25 cellular contexts compared by ENCODE assay signal in the genomic region with DNA sequence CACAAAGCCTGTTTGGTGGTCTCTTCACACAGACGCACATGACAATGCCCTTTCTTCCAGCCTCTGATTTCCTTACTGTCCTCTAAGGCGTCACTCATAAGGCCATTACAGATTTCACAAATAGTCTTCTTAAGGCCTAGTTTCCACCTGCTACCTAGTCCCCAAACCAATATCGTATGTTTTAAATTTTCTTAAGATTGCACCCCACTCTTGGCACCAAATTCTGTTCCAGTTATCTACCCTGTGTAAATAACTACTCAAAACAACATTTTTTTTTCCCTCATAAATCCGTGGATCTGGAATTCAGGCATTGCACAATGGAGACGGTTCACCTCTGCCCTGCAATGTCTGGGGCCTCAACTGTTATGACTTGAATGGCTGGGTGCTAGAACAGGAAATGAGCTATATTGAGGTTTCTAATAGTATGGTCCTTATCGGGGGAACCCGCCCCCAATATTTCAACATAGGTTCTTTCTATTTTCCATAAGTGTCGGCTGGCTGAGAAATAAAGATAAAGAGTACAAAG. TPM values are rescaled to one million over a fixed set of nuclear protein-coding genes. Genes with fewer than 3 reads are reported as not detected.
A peak's percentile ranks its signal among the peaks of the same experiment; 100 is the strongest.
DNase-seq lines count a peak whose midpoint lies in the region; ATAC-seq, FAIRE-seq and TF ChIP-seq lines count a peak whose summit lies in the region.
"Had no signal": no experiment of that assay in that cellular context is flagged by ENCODE, and none has a peak within 500 bp of the region (broad histone marks: within the 10 kb centered on the region; RNA-seq: fewer than 3 reads in every experiment).

No MANE protein-coding gene starts in this region.

- intact Hi-C loops in K562 (cut with micrococcal nuclease): no loop called here

- H3K9ac ChIP-seq in K562 (ENCODE audit: insufficient read depth in 1 of 2, low read depth in 2 of 2, low read length in 2 of 2): no peak overlapping the region
- H3K9ac ChIP-seq: BLaER1 had no signal

- TF ChIP-seq EP300 in K562 (IDR thresholded peaks at IDR 0.05; ENCODE audit: low read length): no peak

- H3K27ac ChIP-seq in HEK293 (ENCODE audit: extremely low read depth, low read depth, low read length) (no peak overlapping the region), K562 (ENCODE audit: extremely low read depth, low read depth, low read length) (no peak overlapping the region)
- H3K27ac ChIP-seq: BLaER1 had no signal

- POLR2A ChIA-PET in HEK293 (lab: Yijun Ruan, JAX): no interaction called here
- POLR2A ChIA-PET in K562 (lab: Yijun Ruan, JAX): no interaction called here

- H3K36me3 ChIP-seq in HEK293 (ENCODE audit: control insufficient read depth in 2 of 2, insufficient read depth in 1 of 2, low read length in 2 of 2) (no peaks in the 10 kb centered on the region), K562 (ENCODE audit: control insufficient read depth, insufficient read depth, low read length) (no peaks in the 10 kb centered on the region)
- H3K36me3 ChIP-seq: BE2C, BLaER1 had no signal

- no peaks in the 10 kb centered on the region for H3K4me1 Mint-ChIP-seq in neural crest cell
- H3K4me1 Mint-ChIP-seq: CD14-positive monocyte; CD4-positive, alpha-beta memory T cell; CD4-positive, CD25-positive, alpha-beta regulatory T cell; CD8-positive, alpha-beta memory T cell had no signal

- no peaks in the 10 kb centered on the region for H4K20me1 ChIP-seq in K562 (replicated peaks; ENCODE audit: control insufficient read depth, insufficient read depth, low read length)
- H4K20me1 ChIP-seq: BLaER1 had no signal

- H3K27me3 Mint-ChIP-seq in neural crest cell (ENCODE audit: low read depth): no peaks in the 10 kb centered on the region
- H3K27me3 Mint-ChIP-seq: CD4-positive, CD25-positive, alpha-beta regulatory T cell had no signal

- H3K4me1 ChIP-seq in HEK293 (ENCODE audit: control insufficient read depth, insufficient read depth, low read length) (0 out of 2 replicates have a peak, but pooled peaks cover 2% of the 10 kb centered on the region), K562 (replicated peaks in 1 of 2; ENCODE audit: control insufficient read depth in 2 of 2, insufficient read depth in 2 of 2, low read length in 2 of 2) (no peaks in the 10 kb centered on the region)
- H3K4me1 ChIP-seq: BE2C, BLaER1 had no signal

- DNase-seq in K562 (ENCODE audit: extremely low read depth in 1 of 4, low spot score in 3 of 4): no peak
- DNase-seq in neural crest cell (ENCODE audit: low read depth, low spot score): no peak
- no peak for DNase-seq in NCI-H1048 (lab: John Stamatoyannopoulos, UW)
- no peak for DNase-seq in activated naive CD4-positive, alpha-beta T cell treated with anti-CD3 and anti-CD28 coated beads, Interleukin-2, amount 50 U/mL, for 16 hours
- DNase-seq in H54 (ENCODE audit: insufficient read length, low spot score): no peak
- DNase-seq: 8988T; ACHN; BE2C; C1 segment of cervical spinal cord; Calu3; CD4-positive, alpha-beta memory T cell; CD4-positive, CD25-positive, alpha-beta regulatory T cell; CD8-positive, alpha-beta memory T cell; COR-L47; DMS79 treated with DMSO at 0.1 percent for 48 hours; GF-D8 had no signal

- TF ChIP-seq CTCF in HEK293 (tag by site-specific recombination; IDR thresholded peaks at IDR 0.05) (no peak), K562 (IDR thresholded peaks at IDR 0.05 in 2 of 3, conservative IDR thresholded peaks at IDR 0.05 in 1 of 3; ENCODE audit: insufficient read depth in 2 of 3, low read depth in 1 of 3, low read length in 3 of 3) (no peak), neural crest cell (conservative IDR thresholded peaks at IDR 0.05) (no peak)

- H3K9me1 ChIP-seq in K562 (ENCODE audit: control insufficient read depth, insufficient read depth, low read length): no peaks in the 10 kb centered on the region

- H3K36me3 Mint-ChIP-seq in neural crest cell (ENCODE audit: low read depth): peaks cover 5% of the 10 kb centered on the region
- H3K36me3 Mint-ChIP-seq: CD14-positive monocyte; CD4-positive, CD25-positive, alpha-beta regulatory T cell; CD8-positive, alpha-beta memory T cell had no signal

- no peak for TF ChIP-seq POLR2A in K562 (conservative IDR thresholded peaks at IDR 0.05)
- TF ChIP-seq POLR2A in H54 (IDR thresholded peaks at IDR 0.05; ENCODE audit: low read depth, low read length): no peak

- TF ChIP-seq RAD21 in K562 (CRISPR knock-in tag; conservative IDR thresholded peaks at IDR 0.05 in 1 of 2, IDR thresholded peaks at IDR 0.05 in 1 of 2): no peak

- BruUV-seq in K562 (replicated peaks; lab: Mats Ljungman, UMichigan): no TSS peak

- no peak for ATAC-seq in K562
- no peak for ATAC-seq in SK-N-SH treated with all-trans-retinoic acid at 6 μM for 48 hours

- no peaks in the 10 kb centered on the region for H3K79me2 ChIP-seq in K562 (ENCODE audit: control insufficient read depth, insufficient read depth, low read length)

- H3K4me3 ChIP-seq in HEK293 (ENCODE audit: low read depth, low read length): no peak overlapping the region
- no peak overlapping the region for H3K4me3 ChIP-seq in K562
- H3K4me3 ChIP-seq: BLaER1 had no signal

- H3K9me3 ChIP-seq in HEK293 (ENCODE audit: control insufficient read depth, insufficient read depth, low read depth, low read length) (no peaks in the 10 kb centered on the region), K562 (replicated peaks; ENCODE audit: control insufficient read depth, insufficient read depth, low read depth, low read length) (no peaks in the 10 kb centered on the region)
- H3K9me3 ChIP-seq: BE2C had no signal

- CTCF ChIA-PET in HEK293 (lab: Yijun Ruan, JAX): no interaction called here
- CTCF ChIA-PET in K562 (lab: Yijun Ruan, JAX; ENCODE audit: low intra/inter-chr PET ratio): no interaction called here

- in situ Hi-C loops in K562 (cut with MboI): no loop called here

- no peak overlapping the region for H3K4me2 ChIP-seq in K562 (ENCODE audit: insufficient read depth, low read length)
- H3K4me2 ChIP-seq: BLaER1 had no signal

- no peaks in the 10 kb centered on the region for H3K9me3 Mint-ChIP-seq in neural crest cell

- no peak for FAIRE-seq in K562 (lab: Jason Lieb, UNC)
- no peak for FAIRE-seq in H54 (lab: Jason Lieb, UNC)
- FAIRE-seq: A204.1, D721Med, G401.6, GM12891, GM19239 had no signal

- under 1% methylated on average over 8 of the region's 8 CpGs for WGBS in K562 (ENCODE audit: insufficient coverage, low coverage, missing lambda C conversion rate)

- peak overlapping the region; percentile 10 for H3K27ac Mint-ChIP-seq in neural crest cell (ENCODE audit: unreplicated experiment)
- H3K27ac Mint-ChIP-seq: CD14-positive monocyte; CD4-positive, alpha-beta memory T cell; CD4-positive, CD25-positive, alpha-beta regulatory T cell; CD8-positive, alpha-beta memory T cell had no signal

- no peak overlapping the region for H3K4me3 Mint-ChIP-seq in neural crest cell
- H3K4me3 Mint-ChIP-seq: CD14-positive monocyte; CD4-positive, alpha-beta memory T cell; CD4-positive, CD25-positive, alpha-beta regulatory T cell; CD8-positive, alpha-beta memory T cell had no signal

- H2AFZ ChIP-seq in K562 (ENCODE audit: low read depth, low read length): no peak overlapping the region

- H3K27me3 ChIP-seq in K562 (ENCODE audit: control insufficient read depth in 2 of 2, insufficient read depth in 2 of 2, low read length in 2 of 2): no peaks in the 10 kb centered on the region
- H3K27me3 ChIP-seq: BE2C, BLaER1 had no signal

TF ChIP-seq in HEK293, 187 proteins besides CTCF, POLR2A, EP300 and RAD21:
- TF ChIP-seq RBAK (tag by site-specific recombination; IDR thresholded peaks at IDR 0.05): no peak
- TF ChIP-seq ZNF558 (tag by site-specific recombination; IDR thresholded peaks at IDR 0.05): no peak
- TF ChIP-seq ZNF707 (tag by site-specific recombination; IDR thresholded peaks at IDR 0.05): peak; percentile 97

TF ChIP-seq in K562, 482 proteins besides CTCF, POLR2A, EP300 and RAD21:
- TF ChIP-seq ZNF707 (CRISPR knock-in tag; conservative IDR thresholded peaks at IDR 0.05) (peak; percentile 78), PURB (CRISPR knock-in tag; IDR thresholded peaks at IDR 0.05; ENCODE audit: low read depth) (no peak)

TF ChIP-seq in SK-N-SH treated with all-trans-retinoic acid at 6 μM for 48 hours, 23 proteins besides CTCF, POLR2A, EP300 and RAD21 (continues in another document):
- TF ChIP-seq OSR1 (CRISPR knock-in tag; IDR thresholded peaks at IDR 0.05) (no peak), ZNF8 (CRISPR knock-in tag; IDR thresholded peaks at IDR 0.05) (no peak), ESRRG (CRISPR knock-in tag; IDR thresholded peaks at IDR 0.05) (no peak), ZNF565 (CRISPR knock-in tag; conservative IDR thresholded peaks at IDR 0.05; ENCODE audit: low read depth) (no peak), ARNTL (CRISPR knock-in tag; IDR thresholded peaks at IDR 0.05; ENCODE audit: borderline replicate concordance, low read depth) (no peak), RARB (CRISPR knock-in tag; IDR thresholded peaks at IDR 0.05) (no peak)
- TF ChIP-seq, protein P1, sequence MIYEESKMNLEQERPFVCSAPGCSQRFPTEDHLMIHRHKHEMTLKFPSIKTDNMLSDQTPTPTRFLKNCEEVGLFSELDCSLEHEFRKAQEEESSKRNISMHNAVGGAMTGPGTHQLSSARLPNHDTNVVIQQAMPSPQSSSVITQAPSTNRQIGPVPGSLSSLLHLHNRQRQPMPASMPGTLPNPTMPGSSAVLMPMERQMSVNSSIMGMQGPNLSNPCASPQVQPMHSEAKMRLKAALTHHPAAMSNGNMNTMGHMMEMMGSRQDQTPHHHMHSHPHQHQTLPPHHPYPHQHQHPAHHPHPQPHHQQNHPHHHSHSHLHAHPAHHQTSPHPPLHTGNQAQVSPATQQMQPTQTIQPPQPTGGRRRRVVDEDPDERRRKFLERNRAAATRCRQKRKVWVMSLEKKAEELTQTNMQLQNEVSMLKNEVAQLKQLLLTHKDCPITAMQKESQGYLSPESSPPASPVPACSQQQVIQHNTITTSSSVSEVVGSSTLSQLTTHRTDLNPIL (CRISPR knock-in tag; IDR thresholded peaks at IDR 0.05; ENCODE audit: low read depth): no peak

RNA-seq across cellular contexts. Expression of a gene that starts 36.9 kb away (rescaled TPM):
- not detected in 2 replicates for total RNA-seq in K562 (2011; cell fraction: chromatin; rRNA removed; ENCODE audit: low replicate concordance)
- total RNA-seq in K562 (2011; cell fraction: nucleolus; rRNA removed): not detected in 2 replicates
- total RNA-seq in K562 (2011; cell fraction: nucleoplasm; rRNA removed): not detected in 2 replicates
- not detected in 2 replicates for total RNA-seq in K562 (2014; rRNA removed)
- total RNA-seq in K562 (2014; rRNA removed; fragmentation: Illumina TruSeq; extraction: Trizol): not detected in 2 replicates
- total RNA-seq in K562 (2015; rRNA removed; fragmentation: Illumina TruSeq; extraction: Trizol): not detected in 2 replicates
- not detected in 2 replicates for total RNA-seq in K562 (2021)
- not detected in 2 replicates for polyA plus RNA-seq in K562 (2011; rRNA removed)
- not detected in 2 replicates for polyA plus RNA-seq in K562 (2011; cell fraction: cytosol; rRNA removed)
- not detected in 2 replicates for polyA plus RNA-seq in K562 (2011; cell fraction: nucleus; rRNA removed)
- not detected in 2 replicates for polyA plus RNA-seq in K562 (2012)
- not detected in 2 replicates for polyA plus RNA-seq in K562 (2014; fragmentation: Illumina TruSeq; extraction: Trizol)
- not detected for polyA plus RNA-seq in K562 (2014; fragmentation: Nextera tagmentation; extraction: Ambion mirVana)
- polyA plus RNA-seq in K562 (2014; rRNA removed): not detected in 2 replicates
- not detected in 2 replicates for polyA minus RNA-seq in K562 (2011; rRNA and poly(A)+ RNA removed)
- polyA minus RNA-seq in K562 (2011; cell fraction: cytosol; rRNA and poly(A)+ RNA removed): not detected in 2 replicates
- polyA minus RNA-seq in K562 (2011; cell fraction: nucleus; rRNA and poly(A)+ RNA removed): not detected in 2 replicates
- 1.5 and 1.6 TPM in 2 replicates for total RNA-seq in neural crest cell
- total RNA-seq: CD4-positive, alpha-beta memory T cell; CD4-positive, CD25-positive, alpha-beta regulatory T cell; CD8-positive, alpha-beta memory T cell had no signal
- polyA plus RNA-seq: CD14-positive monocyte; CD4-positive, alpha-beta memory T cell; CD4-positive, CD25-positive, alpha-beta regulatory T cell; CD8-positive, alpha-beta memory T cell had no signal
